ENCODE assay signal across 22 cellular contexts in genomic region chr9:134214395-134214765, GRCh38. TPM values are rescaled to one million over a fixed set of nuclear protein-coding genes. Genes with fewer than 3 reads are reported as not detected.
DNase-seq lines count a peak whose midpoint lies in the region; ATAC-seq and TF ChIP-seq lines count a peak whose summit lies in the region.
"Had no signal": no experiment of that assay in that cellular context is flagged by ENCODE, and none has a peak within 500 bp of the region (broad histone marks: within the 10 kb centered on the region; RNA-seq: fewer than 3 reads in every experiment).

No MANE protein-coding gene starts in this region.

- CTCF ChIA-PET in activated naive CD4-positive, alpha-beta T cell treated with anti-CD3 and anti-CD28 coated beads, Interleukin-2, amount 10 ng/mL, durations not matched to agents 7 days and 5 days (lab: Charles Lee), result interaction anchor here (0.9 kb wide), 1 partner anchor 44 kb away, joined by 3 read pairs; no protein-coding TSS in a partner anchor

- ATAC-seq in activated naive CD4-positive, alpha-beta T cell treated with anti-CD3 and anti-CD28 coated beads, Interleukin-2, amount 50 U/mL, for 72 hours, result peak in 1 of 2 donors; percentile 76
- ATAC-seq in omental fat pad (ENCODE audit: low FRiP score) (no peak), upper lobe of right lung (no peak), HG02973 (IDR thresholded peaks at IDR 0.05; ENCODE audit: unreplicated experiment) (no peak), GM21381 (IDR thresholded peaks at IDR 0.05; ENCODE audit: unreplicated experiment) (no peak)
- ATAC-seq: foreskin keratinocyte had no signal

- H3K27me3 ChIP-seq in upper lobe of right lung, result no peaks in the 10 kb centered on the region
- no peaks in the 10 kb centered on the region for H3K27me3 ChIP-seq in sigmoid colon
- H3K27me3 ChIP-seq: foreskin keratinocyte, suprapubic skin had no signal

- H3K27ac ChIP-seq in upper lobe of right lung, result peak overlapping the region; percentile 81
- no peak overlapping the region for H3K27ac ChIP-seq in sigmoid colon
- H3K27ac ChIP-seq: foreskin keratinocyte, parathyroid adenoma, suprapubic skin had no signal

- H3K27me3 Mint-ChIP-seq in activated naive CD4-positive, alpha-beta T cell treated with anti-CD3 and anti-CD28 coated beads, Interleukin-2, amount 10 ng/mL, durations not matched to agents 7 days and 5 days, result no peaks in the 10 kb centered on the region
- H3K27me3 Mint-ChIP-seq in glutamatergic neuron (ENCODE audit: unreplicated experiment), result peaks cover 2% of the 10 kb centered on the region
- H3K27me3 Mint-ChIP-seq: activated CD4-positive, alpha-beta T cell treated with anti-CD3 and anti-CD28 coated beads, Interleukin-2, amount 10 ng/mL, durations not matched to agents 24 days and 14 days; CD4-positive, CD25-positive, alpha-beta regulatory T cell had no signal

- no peak for TF ChIP-seq POLR2A in sigmoid colon (IDR thresholded peaks at IDR 0.05)

- H3K27ac Mint-ChIP-seq in activated naive CD4-positive, alpha-beta T cell treated with anti-CD3 and anti-CD28 coated beads, Interleukin-2, amount 50 U/mL, for 72 hours, result peak overlapping the region; percentile 11 to 55
- no peak overlapping the region for H3K27ac Mint-ChIP-seq in activated naive CD4-positive, alpha-beta T cell treated with anti-CD3 and anti-CD28 coated beads, Interleukin-2, amount 10 ng/mL, durations not matched to agents 7 days and 5 days
- peak overlapping the region; percentile 77 for H3K27ac Mint-ChIP-seq in glutamatergic neuron (ENCODE audit: unreplicated experiment)
- H3K27ac Mint-ChIP-seq: activated CD4-positive, alpha-beta T cell treated with anti-CD3 and anti-CD28 coated beads, Interleukin-2, amount 10 ng/mL, durations not matched to agents 24 days and 14 days; CD4-positive, CD25-positive, alpha-beta regulatory T cell; HFFc6; immature natural killer cell had no signal

- peaks cover 0 to 4% of the 10 kb centered on the region in 2 donors for H3K36me3 Mint-ChIP-seq in activated naive CD4-positive, alpha-beta T cell treated with anti-CD3 and anti-CD28 coated beads, Interleukin-2, amount 50 U/mL, for 72 hours
- no peaks in the 10 kb centered on the region for H3K36me3 Mint-ChIP-seq in activated naive CD4-positive, alpha-beta T cell treated with anti-CD3 and anti-CD28 coated beads, Interleukin-2, amount 10 ng/mL, durations not matched to agents 7 days and 5 days
- no peaks in the 10 kb centered on the region for H3K36me3 Mint-ChIP-seq in glutamatergic neuron (ENCODE audit: unreplicated experiment)
- H3K36me3 Mint-ChIP-seq: CD4-positive, CD25-positive, alpha-beta regulatory T cell; immature natural killer cell had no signal

- no peaks in the 10 kb centered on the region for H3K36me3 ChIP-seq in upper lobe of right lung
- no peaks in the 10 kb centered on the region for H3K36me3 ChIP-seq in sigmoid colon
- H3K36me3 ChIP-seq: suprapubic skin had no signal

- H3K4me3 ChIP-seq in upper lobe of right lung (no peak overlapping the region), sigmoid colon (no peak overlapping the region)
- H3K4me3 ChIP-seq: suprapubic skin had no signal

- intact Hi-C loops in upper lobe of right lung (cut with DNase I) (no loop called here), sigmoid colon (cut with DNase I) (no loop called here)

- TF ChIP-seq CTCF in glutamatergic neuron (IDR thresholded peaks at IDR 0.05; ENCODE audit: partially characterized antibody, unreplicated experiment) (no peak), omental fat pad (IDR thresholded peaks at IDR 0.05) (no peak), upper lobe of right lung (IDR thresholded peaks at IDR 0.05) (no peak), sigmoid colon (IDR thresholded peaks at IDR 0.05) (no peak)

- 80 to 81% methylated on average over 6 of the region's 6 CpGs for WGBS in sigmoid colon, 2 donors

- H3K4me1 Mint-ChIP-seq in activated naive CD4-positive, alpha-beta T cell treated with anti-CD3 and anti-CD28 coated beads, Interleukin-2, amount 10 ng/mL, durations not matched to agents 7 days and 5 days, result no peaks in the 10 kb centered on the region
- H3K4me1 Mint-ChIP-seq in glutamatergic neuron (ENCODE audit: low read depth, unreplicated experiment), result peaks cover 13% of the 10 kb centered on the region
- H3K4me1 Mint-ChIP-seq: activated CD4-positive, alpha-beta T cell treated with anti-CD3 and anti-CD28 coated beads, Interleukin-2, amount 10 ng/mL, durations not matched to agents 24 days and 14 days; CD4-positive, CD25-positive, alpha-beta regulatory T cell; immature natural killer cell had no signal

- H3K4me3 Mint-ChIP-seq in activated naive CD4-positive, alpha-beta T cell treated with anti-CD3 and anti-CD28 coated beads, Interleukin-2, amount 10 ng/mL, durations not matched to agents 7 days and 5 days, result no peak overlapping the region
- H3K4me3 Mint-ChIP-seq in glutamatergic neuron (ENCODE audit: unreplicated experiment), result no peak overlapping the region
- H3K4me3 Mint-ChIP-seq: activated CD4-positive, alpha-beta T cell treated with anti-CD3 and anti-CD28 coated beads, Interleukin-2, amount 10 ng/mL, durations not matched to agents 24 days and 14 days; CD4-positive, CD25-positive, alpha-beta regulatory T cell; HFFc6; immature natural killer cell had no signal

- peaks cover 0 to 4% of the 10 kb centered on the region in 2 donors for H3K9me3 Mint-ChIP-seq in activated naive CD4-positive, alpha-beta T cell treated with anti-CD3 and anti-CD28 coated beads, Interleukin-2, amount 50 U/mL, for 72 hours
- H3K9me3 Mint-ChIP-seq in activated naive CD4-positive, alpha-beta T cell treated with anti-CD3 and anti-CD28 coated beads, Interleukin-2, amount 10 ng/mL, durations not matched to agents 7 days and 5 days, result peaks cover 5% of the 10 kb centered on the region
- peaks cover 8% of the 10 kb centered on the region for H3K9me3 Mint-ChIP-seq in glutamatergic neuron (ENCODE audit: unreplicated experiment)
- H3K9me3 Mint-ChIP-seq: immature natural killer cell had no signal

- H3K4me1 ChIP-seq in upper lobe of right lung (peaks cover 27% of the 10 kb centered on the region), sigmoid colon (peaks cover 0 to 30% (median 27%) of the 10 kb centered on the region in 4 donors)
- H3K4me1 ChIP-seq: foreskin keratinocyte had no signal

- H3K9me3 ChIP-seq in upper lobe of right lung (no peaks in the 10 kb centered on the region), sigmoid colon (peaks cover 0 to 7% (median 0%) of the 10 kb centered on the region in 4 donors)
- H3K9me3 ChIP-seq: suprapubic skin had no signal

- TF ChIP-seq EP300 in sigmoid colon (IDR thresholded peaks at IDR 0.05), result no peak

- no peak for DNase-seq in activated naive CD4-positive, alpha-beta T cell treated with anti-CD3 and anti-CD28 coated beads, Interleukin-2, amount 50 U/mL, for 72 hours (ENCODE audit: low spot score in 2 of 2)
- DNase-seq in activated naive CD4-positive, alpha-beta T cell treated with anti-CD3 and anti-CD28 coated beads, Interleukin-2, amount 10 ng/mL, durations not matched to agents 7 days and 5 days, result no peak
- DNase-seq in glutamatergic neuron, result no peak
- DNase-seq in omental fat pad (ENCODE audit: low spot score), result peak; percentile 18
- DNase-seq in upper lobe of right lung, result peak; percentile 54
- no peak for DNase-seq in sigmoid colon
- DNase-seq: activated CD4-positive, alpha-beta T cell treated with anti-CD3 and anti-CD28 coated beads, Interleukin-2, amount 10 ng/mL, durations not matched to agents 24 days and 14 days; activated T-cell treated with anti-CD3 and anti-CD28 coated beads, Interleukin-2, amount 50 U/mL, for 1 hour; CD4-positive, CD25-positive, alpha-beta regulatory T cell; cerebellar nuclear complex; DMS53; foreskin keratinocyte; HFFc6; immature natural killer cell; KG1; NCI-H1417; SHP77 treated with DMSO at 0.1 percent for 48 hours; stimulated activated CD4-positive, alpha-beta T cell treated with anti-CD3 and anti-CD28 coated beads, Interleukin-15, amount 100 ng/mL, for 24 hours had no signal

RNA-seq across cellular contexts. Expression of gene RNU6ATAC, which starts 50.0 kb away (rescaled TPM):
- 10 to 100 TPM; 32.1 to 61.4 TPM for total RNA-seq in activated naive CD4-positive, alpha-beta T cell treated with anti-CD3 and anti-CD28 coated beads, Interleukin-2, amount 50 U/mL, for 72 hours
- total RNA-seq in glutamatergic neuron (ENCODE audit: unreplicated experiment), result 121 TPM
- not detected for total RNA-seq in omental fat pad
- 172 TPM for total RNA-seq in upper lobe of right lung
- total RNA-seq in sigmoid colon, result not detected
- not detected for polyA plus RNA-seq in sigmoid colon
- total RNA-seq: foreskin keratinocyte, suprapubic skin had no signal
- polyA plus RNA-seq: CD4-positive, CD25-positive, alpha-beta regulatory T cell; foreskin keratinocyte; immature natural killer cell had no signal

Comparison
In these comparisons a context has a peak if more than half of its experiments do, and no peak if none do; other contexts are left out.
1. DNase-seq: peak in omental fat pad (single experiment) and upper lobe of right lung (single experiment); none in activated naive CD4-positive, alpha-beta T cell treated with anti-CD3 and anti-CD28 coated beads, Interleukin-2, amount 50 U/mL, for 72 hours (0 of 2), activated naive CD4-positive, alpha-beta T cell treated with anti-CD3 and anti-CD28 coated beads, Interleukin-2, amount 10 ng/mL, durations not matched to agents 7 days and 5 days (single experiment), glutamatergic neuron (single experiment) and sigmoid colon (single experiment).
2. RNA of gene RNU6ATAC, which starts 50.0 kb away (total RNA-seq): 172 TPM in upper lobe of right lung (single experiment), 121 TPM in glutamatergic neuron (single experiment) and 32.1 to 61.4 TPM in activated naive CD4-positive, alpha-beta T cell treated with anti-CD3 and anti-CD28 coated beads, Interleukin-2, amount 50 U/mL, for 72 hours; not detected in omental fat pad and not detected in sigmoid colon; every median in the first group is over 10 times any median in the second.